ENCODE assay signal across 16 cellular contexts in the genomic region with DNA sequence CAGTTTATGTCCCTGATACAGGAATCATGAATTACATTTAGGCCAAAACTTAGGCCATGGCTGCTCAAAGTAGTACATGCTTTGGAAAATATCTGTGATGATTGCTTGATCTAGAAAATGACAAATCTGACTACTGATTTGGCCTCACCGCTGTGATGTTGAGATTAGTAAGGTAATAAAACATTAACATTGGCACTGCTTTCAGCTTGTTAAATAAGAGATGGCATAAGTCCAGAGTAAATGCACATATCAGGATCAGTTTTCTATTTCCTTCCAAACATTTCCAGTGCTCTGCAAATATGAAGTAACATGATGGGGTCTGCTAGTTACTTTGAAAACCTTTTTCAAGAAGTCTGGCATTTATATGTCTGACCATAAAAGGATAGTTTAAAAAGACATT.
DNase-seq lines count a peak whose midpoint lies in the region; ATAC-seq, FAIRE-seq and TF ChIP-seq lines count a peak whose summit lies in the region.
"Had no signal": no experiment of that assay in that cellular context is flagged by ENCODE, and none has a peak within 500 bp of the region (broad histone marks: within the 10 kb centered on the region; RNA-seq: fewer than 3 reads in every experiment).

No MANE protein-coding gene starts in this region.

- in situ Hi-C loops in GM13976 (cut with MboI; ENCODE audit: low sequenced_read_pairs, unreplicated experiment), result no loop called here

- DNase-seq in A549 (ENCODE audit: low read depth in 1 of 2, low spot score in 1 of 2), result no peak
- peak; percentile 89 for DNase-seq in LNCaP clone FGC (ENCODE audit: low read depth)
- DNase-seq in NCI-H2196 (lab: John Stamatoyannopoulos, UW; ENCODE audit: unreplicated experiment), result peak; percentile 25
- DNase-seq in astrocyte (ENCODE audit: low read depth), result no peak
- no peak for DNase-seq in GM13976 (ENCODE audit: low spot score)
- DNase-seq in hepatocyte (ENCODE audit: low spot score), result no peak
- DNase-seq in chondrocyte (ENCODE audit: low spot score), result no peak
- DNase-seq: CD8-positive, alpha-beta memory T cell; DMS79 treated with DMSO at 0.1 percent for 48 hours; NCI-H1417 treated with DMSO at 0.1 percent for 48 hours; NCI-H748 treated with DMSO at 0.1 percent for 48 hours; RPMI8226; SHP77 treated with DMSO at 0.1 percent for 48 hours; SK-N-SH had no signal

- H3K9me2 ChIP-seq in hepatocyte (replicated peaks; ENCODE audit: insufficient read depth), result no peaks in the 10 kb centered on the region
- H3K9me2 ChIP-seq: SK-N-SH had no signal

- TF ChIP-seq CTCF in A549 (IDR thresholded peaks at IDR 0.05) (no peak), LNCaP clone FGC (IDR thresholded peaks at IDR 0.05; ENCODE audit: control insufficient read depth, extremely low read depth, insufficient read depth) (no peak), astrocyte (IDR thresholded peaks at IDR 0.05; ENCODE audit: insufficient read depth, low read depth, low read length) (no peak), GM13976 (IDR thresholded peaks at IDR 0.05; ENCODE audit: borderline replicate concordance, control extremely low read depth, extremely low read depth, insufficient read depth, missing control alignments) (no peak), hepatocyte (IDR thresholded peaks at IDR 0.05; ENCODE audit: poor library complexity) (no peak), chondrocyte (IDR thresholded peaks at IDR 0.05) (no peak)

- H3K27me3 Mint-ChIP-seq in astrocyte (ENCODE audit: low read depth, unreplicated experiment) (no peaks in the 10 kb centered on the region), chondrocyte (ENCODE audit: low read depth) (no peaks in the 10 kb centered on the region)
- H3K27me3 Mint-ChIP-seq: CD8-positive, alpha-beta memory T cell had no signal

- H3K9ac ChIP-seq in astrocyte (ENCODE audit: low read length), result no peak overlapping the region
- H3K9ac ChIP-seq: BLaER1 treated with 17β-estradiol and CSF1 and Interleukin-3, amounts not matched to agents 10 nM and 100 nM; SK-N-SH had no signal

- H3K27me3 ChIP-seq in astrocyte (ENCODE audit: insufficient read depth, low read length) (no peaks in the 10 kb centered on the region), hepatocyte (no peaks in the 10 kb centered on the region)

- TF ChIP-seq EP300 in A549 (IDR thresholded peaks at IDR 0.05), result no peak

- FAIRE-seq in A549 (lab: Jason Lieb, UNC) (peak; percentile 89), astrocyte (lab: Jason Lieb, UNC) (peak; percentile 87)
- FAIRE-seq: K562 had no signal

- WGBS in A549 (ENCODE audit: missing lambda C conversion rate), result 5% methylated on average over 1 of the region's 1 CpG
- WGBS in hepatocyte (ENCODE audit: low lambda C conversion rate, missing lambda C conversion rate), result 67% methylated on average over 1 of the region's 1 CpG

- H3K36me3 ChIP-seq in astrocyte (ENCODE audit: insufficient read depth, low read length), result no peaks in the 10 kb centered on the region
- no peaks in the 10 kb centered on the region for H3K36me3 ChIP-seq in hepatocyte (replicated peaks; ENCODE audit: insufficient read depth, low read depth)
- H3K36me3 ChIP-seq: BLaER1 treated with 17β-estradiol and CSF1 and Interleukin-3, amounts not matched to agents 10 nM and 100 nM had no signal

- no peak for ATAC-seq in A549
- ATAC-seq: K562 had no signal

- H3K79me2 ChIP-seq in astrocyte (ENCODE audit: insufficient read depth, low read length), result no peaks in the 10 kb centered on the region
- no peaks in the 10 kb centered on the region for H3K79me2 ChIP-seq in hepatocyte

- H3K4me2 ChIP-seq in A549 (no peak overlapping the region), astrocyte (ENCODE audit: low read length) (no peak overlapping the region), hepatocyte (no peak overlapping the region)
- H3K4me2 ChIP-seq: BLaER1 treated with 17β-estradiol and CSF1 and Interleukin-3, amounts not matched to agents 10 nM and 100 nM; SK-N-SH had no signal

- H3K4me1 ChIP-seq in A549 (no peaks in the 10 kb centered on the region), astrocyte (ENCODE audit: insufficient read depth, low read length) (no peaks in the 10 kb centered on the region), hepatocyte (ENCODE audit: insufficient read depth) (no peaks in the 10 kb centered on the region)
- H3K4me1 ChIP-seq: BLaER1 treated with 17β-estradiol and CSF1 and Interleukin-3, amounts not matched to agents 10 nM and 100 nM had no signal

- no peak overlapping the region for H2AFZ ChIP-seq in astrocyte (ENCODE audit: low read depth, low read length)
- H2AFZ ChIP-seq in hepatocyte, result no peak overlapping the region

- H3K36me3 Mint-ChIP-seq in astrocyte (ENCODE audit: low read depth, unreplicated experiment) (no peaks in the 10 kb centered on the region), chondrocyte (ENCODE audit: low read depth) (no peaks in the 10 kb centered on the region)
- H3K36me3 Mint-ChIP-seq: CD8-positive, alpha-beta memory T cell had no signal

- no peak for TF ChIP-seq POLR2A in A549 (IDR thresholded peaks at IDR 0.05; ENCODE audit: low read length)

- POLR2A ChIA-PET in A549 (lab: Yijun Ruan, JAX), result no interaction called here

- H3K9me3 ChIP-seq in A549, result no peaks in the 10 kb centered on the region
- H3K9me3 ChIP-seq in astrocyte (ENCODE audit: insufficient read depth, low read depth, low read length), result no peaks in the 10 kb centered on the region
- H3K9me3 ChIP-seq in hepatocyte (ENCODE audit: low read depth), result no peaks in the 10 kb centered on the region
- H3K9me3 ChIP-seq: BLaER1 treated with 17β-estradiol and CSF1 and Interleukin-3, amounts not matched to agents 10 nM and 100 nM; SK-N-SH had no signal

- H3K4me3 ChIP-seq in A549, result no peak overlapping the region
- H3K4me3 ChIP-seq in LNCaP clone FGC (ENCODE audit: low read depth, low read length), result no peak overlapping the region
- no peak overlapping the region for H3K4me3 ChIP-seq in astrocyte (ENCODE audit: insufficient read depth, low read depth, low read length)
- H3K4me3 ChIP-seq in hepatocyte, result no peak overlapping the region
- H3K4me3 ChIP-seq: BLaER1 treated with 17β-estradiol and CSF1 and Interleukin-3, amounts not matched to agents 10 nM and 100 nM; K562 had no signal

- H3K9me3 Mint-ChIP-seq in astrocyte (ENCODE audit: unreplicated experiment) (no peaks in the 10 kb centered on the region), chondrocyte (ENCODE audit: low read depth) (peaks cover 12% of the 10 kb centered on the region)

- H3K27ac ChIP-seq in A549 (no peak overlapping the region), astrocyte (ENCODE audit: low read depth, low read length) (no peak overlapping the region), hepatocyte (no peak overlapping the region)
- H3K27ac ChIP-seq: BLaER1 treated with 17β-estradiol and CSF1 and Interleukin-3, amounts not matched to agents 10 nM and 100 nM had no signal

- H4K20me1 ChIP-seq in astrocyte (ENCODE audit: insufficient read depth, low read length) (no peaks in the 10 kb centered on the region), hepatocyte (ENCODE audit: insufficient read depth, poor library complexity, severe bottlenecking) (no peaks in the 10 kb centered on the region)
- H4K20me1 ChIP-seq: BLaER1 treated with 17β-estradiol and CSF1 and Interleukin-3, amounts not matched to agents 10 nM and 100 nM had no signal

- H3K27ac Mint-ChIP-seq in astrocyte (ENCODE audit: unreplicated experiment), result no peak overlapping the region
- H3K27ac Mint-ChIP-seq in chondrocyte (ENCODE audit: unreplicated experiment), result no peak overlapping the region
- H3K27ac Mint-ChIP-seq: CD8-positive, alpha-beta memory T cell had no signal

- TF ChIP-seq RAD21 in A549 (conservative IDR thresholded peaks at IDR 0.05 in 1 of 2, IDR thresholded peaks at IDR 0.05 in 1 of 2), result no peak

- peaks cover 1% of the 10 kb centered on the region for H3K4me1 Mint-ChIP-seq in astrocyte (ENCODE audit: low read depth, unreplicated experiment)
- H3K4me1 Mint-ChIP-seq in chondrocyte (ENCODE audit: low read depth), result no peaks in the 10 kb centered on the region
- H3K4me1 Mint-ChIP-seq: CD8-positive, alpha-beta memory T cell had no signal

- no peak overlapping the region for H3K4me3 Mint-ChIP-seq in astrocyte (ENCODE audit: unreplicated experiment)
- no peak overlapping the region for H3K4me3 Mint-ChIP-seq in chondrocyte (ENCODE audit: unreplicated experiment)
- H3K4me3 Mint-ChIP-seq: CD8-positive, alpha-beta memory T cell had no signal

- CTCF ChIA-PET in A549 (lab: Yijun Ruan, JAX), result no interaction called here

TF ChIP-seq in A549, 52 proteins besides CTCF, POLR2A, EP300 and RAD21:
- TF ChIP-seq FOSB (CRISPR knock-in tag; IDR thresholded peaks at IDR 0.05), result no peak
- TF ChIP-seq HOXA7 (CRISPR knock-in tag; IDR thresholded peaks at IDR 0.05), result no peak
- TF ChIP-seq HEYL (CRISPR knock-in tag; IDR thresholded peaks at IDR 0.05), result no peak
- TF ChIP-seq HOXB5 (CRISPR knock-in tag; IDR thresholded peaks at IDR 0.05), result no peak
- TF ChIP-seq JUN (IDR thresholded peaks at IDR 0.05), result no peak
- TF ChIP-seq CEBPB (IDR thresholded peaks at IDR 0.05), result no peak
- TF ChIP-seq RNF2 (IDR thresholded peaks at IDR 0.05; ENCODE audit: borderline replicate concordance, low read depth), result no peak
- TF ChIP-seq, protein P1, sequence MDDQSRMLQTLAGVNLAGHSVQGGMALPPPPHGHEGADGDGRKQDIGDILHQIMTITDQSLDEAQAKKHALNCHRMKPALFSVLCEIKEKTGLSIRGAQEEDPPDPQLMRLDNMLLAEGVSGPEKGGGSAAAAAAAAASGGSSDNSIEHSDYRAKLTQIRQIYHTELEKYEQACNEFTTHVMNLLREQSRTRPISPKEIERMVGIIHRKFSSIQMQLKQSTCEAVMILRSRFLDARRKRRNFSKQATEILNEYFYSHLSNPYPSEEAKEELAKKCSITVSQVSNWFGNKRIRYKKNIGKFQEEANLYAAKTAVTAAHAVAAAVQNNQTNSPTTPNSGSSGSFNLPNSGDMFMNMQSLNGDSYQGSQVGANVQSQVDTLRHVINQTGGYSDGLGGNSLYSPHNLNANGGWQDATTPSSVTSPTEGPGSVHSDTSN (IDR thresholded peaks at IDR 0.05), result no peak
- TF ChIP-seq RARB (CRISPR knock-in tag; IDR thresholded peaks at IDR 0.05), result no peak
- TF ChIP-seq, protein P2, sequence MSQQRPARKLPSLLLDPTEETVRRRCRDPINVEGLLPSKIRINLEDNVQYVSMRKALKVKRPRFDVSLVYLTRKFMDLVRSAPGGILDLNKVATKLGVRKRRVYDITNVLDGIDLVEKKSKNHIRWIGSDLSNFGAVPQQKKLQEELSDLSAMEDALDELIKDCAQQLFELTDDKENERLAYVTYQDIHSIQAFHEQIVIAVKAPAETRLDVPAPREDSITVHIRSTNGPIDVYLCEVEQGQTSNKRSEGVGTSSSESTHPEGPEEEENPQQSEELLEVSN (IDR thresholded peaks at IDR 0.05; ENCODE audit: borderline replicate concordance, low read depth), result no peak
- TF ChIP-seq HOXB13 (CRISPR knock-in tag; IDR thresholded peaks at IDR 0.05; ENCODE audit: low read depth), result no peak
- TF ChIP-seq SMC3 (IDR thresholded peaks at IDR 0.05), result no peak

Comparison
In these comparisons a context has a peak if more than half of its experiments do, and no peak if none do; other contexts are left out.
1. DNase-seq: peak in LNCaP clone FGC (single experiment) and NCI-H2196 (single experiment); none in A549 (0 of 2), astrocyte (single experiment), GM13976 (single experiment), hepatocyte (single experiment) and chondrocyte (single experiment).